27 cellular contexts compared by ENCODE assay signal in genomic region chr7:12534046-12534445, GRCh38. TPM values are rescaled to one million over a fixed set of nuclear protein-coding genes. Genes with fewer than 3 reads are reported as not detected.
"Had no signal": no experiment of that assay in that cellular context is flagged by ENCODE, and none has a peak within 500 bp of the region (broad histone marks: within the 10 kb centered on the region; RNA-seq: fewer than 3 reads in every experiment).

No MANE protein-coding gene starts in this region.

- H3K27me3 ChIP-seq: colonic mucosa, esophagus squamous epithelium, gastrocnemius medialis, left lung had no signal

- H3K36me3 ChIP-seq: colonic mucosa, esophagus squamous epithelium, gastrocnemius medialis, heart right ventricle, left lung, lower lobe of right lung had no signal

- H3K9me3 ChIP-seq: colonic mucosa, gastrocnemius medialis, left lung, lower lobe of right lung, mucosa of descending colon had no signal

- H3K4me1 ChIP-seq: colonic mucosa, esophagus squamous epithelium, gastrocnemius medialis, heart right ventricle, left lung, lower lobe of right lung had no signal

- ATAC-seq: effector memory CD8-positive, alpha-beta T cell; esophagus mucosa; gastrocnemius medialis; heart right ventricle; left cardiac atrium; left lung; left ventricle myocardium superior; lower lobe of right lung; mucosa of descending colon had no signal

- H3K27ac ChIP-seq: colonic mucosa, epithelial cell of prostate, esophagus squamous epithelium, gastrocnemius medialis, heart right ventricle, left lung, lower lobe of right lung had no signal

- DNase-seq: colonic mucosa; cortex of kidney; effector CD8-positive, alpha-beta T cell; effector memory CD8-positive, alpha-beta T cell; endodermal cell; erythroblast; esophagus squamous epithelium; foreskin fibroblast; foreskin melanocyte; gastrocnemius medialis; glutamatergic neuron; head of caudate nucleus; heart right ventricle; hippocampal formation; left cardiac atrium; left lung; left ventricle myocardium superior; lower lobe of right lung; mesenchymal stem cell; mucosa of descending colon; naive B cell had no signal

- FAIRE-seq: endometrium, islet of Langerhans, keratinocyte had no signal

- H3K4me3 ChIP-seq: colonic mucosa, esophagus squamous epithelium, gastrocnemius medialis, heart right ventricle, left lung, lower lobe of right lung, mucosa of descending colon had no signal

RNA-seq across cellular contexts. Expression of gene SCIN, which starts 36.5 kb away (rescaled TPM):
- total RNA-seq: lung microvascular endothelial cell had no signal
- polyA plus RNA-seq: keratinocyte had no signal
